8 cellular contexts compared by ENCODE assay signal in the genomic region with DNA sequence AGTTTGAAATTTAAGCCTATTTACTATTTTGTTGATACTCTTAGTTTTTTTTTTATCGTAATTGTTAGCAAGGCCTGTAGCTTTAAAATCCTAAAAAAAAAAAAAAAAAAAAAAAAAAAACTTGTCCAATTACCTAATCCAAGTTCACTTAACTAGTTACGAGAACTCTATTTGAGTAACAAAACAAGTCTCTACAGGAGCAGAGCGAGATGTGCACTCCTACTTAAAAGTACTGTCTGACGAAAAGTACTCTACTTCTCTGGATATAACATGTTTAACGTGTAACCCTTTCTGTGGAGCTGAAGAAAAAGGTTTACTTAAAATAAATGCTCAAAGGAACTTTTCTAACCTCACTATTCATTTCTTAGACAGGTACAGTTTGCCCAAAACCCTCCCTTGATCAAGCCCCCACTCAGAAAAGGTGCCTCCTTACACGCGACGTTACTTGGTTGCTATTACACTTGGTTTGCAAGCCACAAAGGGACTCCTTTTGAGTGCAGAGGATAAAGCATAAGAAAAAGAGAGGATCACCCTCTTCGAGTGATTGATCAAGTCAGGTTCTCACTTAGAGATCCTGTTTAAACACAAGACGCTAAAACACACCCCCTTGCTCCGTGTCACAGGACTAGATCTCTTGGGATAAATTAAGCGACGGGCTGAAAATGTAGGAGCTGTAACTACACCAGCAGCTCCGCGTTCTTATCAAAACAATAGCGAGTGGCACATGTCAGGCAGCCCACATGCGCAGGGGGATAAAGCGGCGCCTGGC. TPM values are rescaled to one million over a fixed set of nuclear protein-coding genes. Genes with fewer than 3 reads are reported as not detected.
DNase-seq lines count a peak whose midpoint lies in the region; ATAC-seq, FAIRE-seq and TF ChIP-seq lines count a peak whose summit lies in the region.

No MANE protein-coding gene starts in this region.

- H3K4me3 Mint-ChIP-seq in CD4-positive, alpha-beta T cell: peak overlapping the region; percentile 91
- peak overlapping the region; percentile 95 for H3K4me3 Mint-ChIP-seq in neural crest cell

- no peaks in the 10 kb centered on the region for H3K9me3 Mint-ChIP-seq in CD4-positive, alpha-beta T cell
- no peaks in the 10 kb centered on the region for H3K9me3 Mint-ChIP-seq in neural crest cell

- in situ Hi-C loops in SK-MEL-5 (cut with HindIII; ENCODE audit: low pct_unique_long_range_greater_than_20kb, low sequenced_read_pairs): no loop called here

- H3K4me1 ChIP-seq in endothelial cell of umbilical vein (ENCODE audit: control insufficient read depth, extremely low read depth, insufficient read depth, low read length): peaks cover 14% of the 10 kb centered on the region

- peaks cover 48% of the 10 kb centered on the region for H3K36me3 Mint-ChIP-seq in CD4-positive, alpha-beta T cell (ENCODE audit: low read depth)
- H3K36me3 Mint-ChIP-seq in neural crest cell (ENCODE audit: low read depth): no peaks in the 10 kb centered on the region

- peaks cover 73% of the 10 kb centered on the region for H3K79me2 ChIP-seq in endothelial cell of umbilical vein (ENCODE audit: control insufficient read depth, insufficient read depth, low read length)

- intact Hi-C loops in CD4-positive, alpha-beta T cell (cut with DNase I, micrococcal nuclease): loop anchor here (1.0 to 10.0 kb wide), 7 partner anchors 16 to 532 kb away; partner anchors contain the start of genes FAM177A1 (in 1 of the 2), NFKBIA (in 1 of the 2) and SRP54 (in 1 of the 2)
- intact Hi-C loops in endothelial cell of umbilical vein (cut with micrococcal nuclease): loop anchor here (1.0 to 5.0 kb wide), 2 partner anchors 109 to 549 kb away; partner anchors contain the start of gene SRP54

- peak overlapping the region; percentile 100 for H3K27ac ChIP-seq in CD4-positive, alpha-beta T cell (ENCODE audit: low read depth, low read length)
- H3K27ac ChIP-seq in endothelial cell of umbilical vein (ENCODE audit: insufficient read depth, low read depth, low read length): peak overlapping the region; percentile 84

- peak overlapping the region; percentile 88 for H3K9ac ChIP-seq in endothelial cell of umbilical vein (replicated peaks; ENCODE audit: extremely low read depth, insufficient read depth, low read length)

- H4K20me1 ChIP-seq in endothelial cell of umbilical vein (replicated peaks; ENCODE audit: control insufficient read depth, extremely low read depth, insufficient read depth, low read length): peaks cover 3% of the 10 kb centered on the region

- peak in 4 of 10 experiments; percentile 0 to 7 (median 0) for DNase-seq in CD4-positive, alpha-beta T cell
- peak; percentile 11 for DNase-seq in SK-MEL-5 (ENCODE audit: low read depth, low spot score)
- no peak for DNase-seq in endothelial cell of umbilical vein (ENCODE audit: low read depth, low spot score)
- no peak for DNase-seq in neural crest cell (ENCODE audit: low read depth, low spot score)
- no peak for DNase-seq in inferior parietal cortex (ENCODE audit: extremely low spot score)

- H3K27me3 Mint-ChIP-seq in CD4-positive, alpha-beta T cell: no peaks in the 10 kb centered on the region
- peaks cover 2% of the 10 kb centered on the region for H3K27me3 Mint-ChIP-seq in neural crest cell (ENCODE audit: low read depth)

- H3K9me3 ChIP-seq in CD4-positive, alpha-beta T cell (ENCODE audit: control insufficient read depth, low read length): no peaks in the 10 kb centered on the region
- H3K9me3 ChIP-seq in endothelial cell of umbilical vein (replicated peaks; ENCODE audit: control insufficient read depth, insufficient read depth, low read length): no peaks in the 10 kb centered on the region

- CTCF ChIA-PET in CD4-positive, alpha-beta T cell (lab: Charles Lee): interaction anchor here (0.8 to 1.4 kb wide), 3 partner anchors 12 to 108 kb away, joined by 3 to 7 read pairs (median 4); no protein-coding TSS in a partner anchor
- CTCF ChIA-PET in endothelial cell of umbilical vein (lab: Charles Lee): interaction anchor here (0.6 to 1.2 kb wide), 7 partner anchors 108 to 549 kb away, joined by 3 to 5 read pairs (median 4); no protein-coding TSS in a partner anchor

- FAIRE-seq in endothelial cell of umbilical vein (lab: Jason Lieb, UNC): no peak

- POLR2A ChIA-PET in CD4-positive, alpha-beta T cell (lab: Charles Lee): interaction anchor here (0.6 to 4.2 kb wide), 20 partner anchors 9 to 531 kb away, joined by 3 to 172 read pairs (median 6); partner anchors contain the start of genes FAM177A1, NFKBIA, PPP2R3C and PRORP
- POLR2A ChIA-PET in endothelial cell of umbilical vein (lab: Charles Lee): no interaction called here

- H3K27ac Mint-ChIP-seq in CD4-positive, alpha-beta T cell: peak overlapping the region; percentile 97
- H3K27ac Mint-ChIP-seq in neural crest cell (ENCODE audit: unreplicated experiment): no peak overlapping the region

- TF ChIP-seq POLR2A in endothelial cell of umbilical vein (IDR thresholded peaks at IDR 0.05; ENCODE audit: low read depth, low read length): no peak

- H3K36me3 ChIP-seq in endothelial cell of umbilical vein (ENCODE audit: control insufficient read depth in 2 of 2, extremely low read depth in 1 of 2, insufficient read depth in 2 of 2, low read length in 2 of 2): no peaks in the 10 kb centered on the region

- H3K4me3 ChIP-seq in endothelial cell of umbilical vein (replicated peaks in 1 of 3; ENCODE audit: insufficient read depth in 1 of 3, low read depth in 1 of 3, low read length in 3 of 3): peak overlapping the region; percentile 78 to 85 (median 80)

- peak overlapping the region; percentile 46 for H2AFZ ChIP-seq in endothelial cell of umbilical vein (ENCODE audit: low read depth, low read length)

- peaks cover 60% of the 10 kb centered on the region for H3K4me1 Mint-ChIP-seq in CD4-positive, alpha-beta T cell (ENCODE audit: low read depth)
- H3K4me1 Mint-ChIP-seq in neural crest cell: peaks cover 30% of the 10 kb centered on the region

- dilution Hi-C loops in endothelial cell of umbilical vein (cut with MboI; ENCODE audit: extremely low pct_ligation_motif_present, low sequenced_read_pairs): no loop called here

- peak; percentile 17 for TF ChIP-seq CTCF in CD4-positive, alpha-beta T cell (IDR thresholded peaks at IDR 0.05)
- TF ChIP-seq CTCF in endothelial cell of umbilical vein (IDR thresholded peaks at IDR 0.05; ENCODE audit: extremely low read depth in 1 of 2, insufficient read depth in 1 of 2, low read depth in 1 of 2, low read length in 2 of 2): no peak
- TF ChIP-seq CTCF in neural crest cell (conservative IDR thresholded peaks at IDR 0.05): no peak

- no peaks in the 10 kb centered on the region for H3K27me3 ChIP-seq in CD4-positive, alpha-beta T cell (ENCODE audit: control insufficient read depth, insufficient read depth, low read length)
- no peaks in the 10 kb centered on the region for H3K27me3 ChIP-seq in endothelial cell of umbilical vein (ENCODE audit: control insufficient read depth in 2 of 2, insufficient read depth in 2 of 2, low read length in 2 of 2)

- TSS peak; percentile 12 for BruUV-seq in endothelial cell of umbilical vein (replicated peaks; lab: Mats Ljungman, UMichigan)

- peak overlapping the region; percentile 91 for H3K4me2 ChIP-seq in endothelial cell of umbilical vein (ENCODE audit: insufficient read depth, low read length)

- peak; percentile 32 for ATAC-seq in CD4-positive, alpha-beta T cell (ENCODE audit: poor library complexity)
- ATAC-seq in GM18868 (IDR thresholded peaks at IDR 0.05; ENCODE audit: unreplicated experiment) (peak; percentile 9), HG03442 (IDR thresholded peaks at IDR 0.05; ENCODE audit: unreplicated experiment) (peak; percentile 3), GM19328 (IDR thresholded peaks at IDR 0.05; ENCODE audit: unreplicated experiment) (no peak)

- no peaks in the 10 kb centered on the region for H3K9me1 ChIP-seq in endothelial cell of umbilical vein (replicated peaks; ENCODE audit: control insufficient read depth, extremely low read depth, insufficient read depth, low read length)

TF ChIP-seq in endothelial cell of umbilical vein, 7 proteins besides CTCF, POLR2A, EP300 and RAD21:
- peak; percentile 79 for TF ChIP-seq MAX (IDR thresholded peaks at IDR 0.05; ENCODE audit: insufficient read depth, insufficient read length)
- TF ChIP-seq MYC (IDR thresholded peaks at IDR 0.05; ENCODE audit: low read depth, low read length): no peak

RNA-seq across cellular contexts. Expression of gene BAZ1A, which starts 2.2 kb away (rescaled TPM):
- total RNA-seq in CD4-positive, alpha-beta T cell: 10 to 100 TPM; 46.5 to 52.3 TPM
- total RNA-seq in SK-MEL-5 (2014; rRNA removed; shearing (Covaris generic)): 27.5 and 33.3 TPM in 2 replicates
- polyA plus RNA-seq in SK-MEL-5 (2015; cell fraction: cytosol; rRNA removed): 16.2 and 17.2 TPM in 2 replicates
- 46.4 and 47.7 TPM in 2 replicates for polyA plus RNA-seq in SK-MEL-5 (2015; cell fraction: nucleus; rRNA removed)
- total RNA-seq in endothelial cell of umbilical vein: 49.1 and 52.1 TPM in 2 replicates
- polyA plus RNA-seq in endothelial cell of umbilical vein: 11.8 and 15.2 TPM in 2 replicates
- polyA plus RNA-seq in endothelial cell of umbilical vein (2011; cell fraction: cytosol; rRNA removed): 23.6 and 26.4 TPM in 2 replicates
- 62.9 and 64.4 TPM in 2 replicates for polyA plus RNA-seq in endothelial cell of umbilical vein (2011; cell fraction: nucleus; rRNA removed)
- polyA plus RNA-seq in endothelial cell of umbilical vein (2012): 42.1 and 49.9 TPM in 2 replicates
- 20.9 and 27.7 TPM in 2 replicates for polyA minus RNA-seq in endothelial cell of umbilical vein
- 20.0 TPM for polyA minus RNA-seq in endothelial cell of umbilical vein (2011; cell fraction: cytosol; rRNA and poly(A)+ RNA removed)
- 42.7 and 55.0 TPM in 2 replicates for polyA minus RNA-seq in endothelial cell of umbilical vein (2011; cell fraction: nucleus; rRNA and poly(A)+ RNA removed)
- 50.2 and 56.3 TPM in 2 replicates for total RNA-seq in neural crest cell
